Comparison of ENCODE assay signal across 2 cellular contexts in the genomic region with DNA sequence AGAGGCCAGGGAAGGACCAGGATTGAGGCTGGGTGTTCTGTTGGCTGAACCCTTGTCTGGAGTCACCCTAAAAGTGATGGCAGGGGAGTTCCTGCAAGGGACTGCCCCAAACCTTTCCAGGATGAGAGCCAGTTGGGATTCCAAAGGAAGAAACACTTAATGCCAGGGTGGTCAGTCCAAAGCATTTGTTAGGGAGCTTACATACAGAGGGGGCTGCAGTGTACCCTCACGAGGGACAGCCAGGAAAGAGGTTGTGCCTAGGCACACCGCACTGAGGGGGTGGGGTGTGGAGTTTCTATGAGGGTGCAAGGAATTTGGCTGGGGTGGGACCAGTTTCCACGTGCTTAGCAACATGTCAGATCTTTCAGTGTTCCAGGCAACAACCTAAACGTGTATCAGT.
A peak's percentile ranks its signal among the peaks of the same experiment; 100 is the strongest.
TF ChIP-seq lines count a peak whose summit lies in the region.

No MANE protein-coding gene starts in this region.

TF ChIP-seq in HEK293, 187 proteins besides CTCF, POLR2A, EP300 and RAD21:
- peak; percentile 62 for TF ChIP-seq ZNF157 (tag by site-specific recombination; IDR thresholded peaks at IDR 0.05)

TF ChIP-seq in HepG2, 621 proteins besides CTCF, POLR2A, EP300 and RAD21:
- TF ChIP-seq AKAP8 (CRISPR knock-in tag; IDR thresholded peaks at IDR 0.05), result 0 out of 2 replicates have a peak, but pooled peaks have one; percentile 63
TF ChIP-seq in HepG2: peak in this region for 1; not testable (repeated sequence) for 620.
